ENCODE assay signal across 8 cellular contexts in genomic region chr11:130314749-130315285, GRCh38. TPM values are rescaled to one million over a fixed set of nuclear protein-coding genes. Genes with fewer than 3 reads are reported as not detected.
DNase-seq lines count a peak whose midpoint lies in the region; ATAC-seq, FAIRE-seq and TF ChIP-seq lines count a peak whose summit lies in the region.

A gene with protein sequence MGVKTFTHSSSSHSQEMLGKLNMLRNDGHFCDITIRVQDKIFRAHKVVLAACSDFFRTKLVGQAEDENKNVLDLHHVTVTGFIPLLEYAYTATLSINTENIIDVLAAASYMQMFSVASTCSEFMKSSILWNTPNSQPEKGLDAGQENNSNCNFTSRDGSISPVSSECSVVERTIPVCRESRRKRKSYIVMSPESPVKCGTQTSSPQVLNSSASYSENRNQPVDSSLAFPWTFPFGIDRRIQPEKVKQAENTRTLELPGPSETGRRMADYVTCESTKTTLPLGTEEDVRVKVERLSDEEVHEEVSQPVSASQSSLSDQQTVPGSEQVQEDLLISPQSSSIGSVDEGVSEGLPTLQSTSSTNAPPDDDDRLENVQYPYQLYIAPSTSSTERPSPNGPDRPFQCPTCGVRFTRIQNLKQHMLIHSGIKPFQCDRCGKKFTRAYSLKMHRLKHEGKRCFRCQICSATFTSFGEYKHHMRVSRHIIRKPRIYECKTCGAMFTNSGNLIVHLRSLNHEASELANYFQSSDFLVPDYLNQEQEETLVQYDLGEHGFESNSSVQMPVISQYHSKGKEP (minus strand): TSS chr11:130314917. CDS start chr11:130261873, 53,044 bp downstream.

- H3K4me1 ChIP-seq in astrocyte (ENCODE audit: insufficient read depth, low read length) (peaks cover 9% of the 10 kb centered on the region), aorta (ENCODE audit: control insufficient read depth in 1 of 2, insufficient read depth in 2 of 2, low read length in 2 of 2) (no peaks in the 10 kb centered on the region)

- H3K27me3 ChIP-seq in astrocyte (ENCODE audit: insufficient read depth, low read length) (peaks cover under 1% of the 10 kb centered on the region), aorta (ENCODE audit: control insufficient read depth in 1 of 2, insufficient read depth in 2 of 2, low read length in 1 of 2) (no peaks in the 10 kb centered on the region)

- peak within 1 kb of the TSS; percentile 99 for H2AFZ ChIP-seq in astrocyte (ENCODE audit: low read depth, low read length)

- 2% methylated on average over 36 to 43 of the region's 43 CpGs for WGBS in aorta, 2 donors

- ATAC-seq in HG02870 (IDR thresholded peaks at IDR 0.05; ENCODE audit: unreplicated experiment) (peak; percentile 54), aorta (ENCODE audit: low FRiP score) (peak; percentile 98)

- peaks cover 46% of the 10 kb centered on the region for H3K4me1 Mint-ChIP-seq in T-helper 2 cell treated with Interferon-gamma antibody and Interleukin-4, amounts not matched to agents 5 μg/mL and 100 μg/mL, for 36 hours (ENCODE audit: low read depth)
- peaks cover 19% of the 10 kb centered on the region for H3K4me1 Mint-ChIP-seq in astrocyte (ENCODE audit: low read depth, unreplicated experiment)

- no peaks in the 10 kb centered on the region for H3K36me3 ChIP-seq in astrocyte (ENCODE audit: insufficient read depth, low read length)
- no peaks in the 10 kb centered on the region for H3K36me3 ChIP-seq in aorta (ENCODE audit: control insufficient read depth in 1 of 2, insufficient read depth in 2 of 2, low read length in 1 of 2)

- no peak for TF ChIP-seq CTCF in astrocyte (IDR thresholded peaks at IDR 0.05; ENCODE audit: insufficient read depth, low read depth, low read length)

- DNase-seq in NCI-H187 treated with DMSO at 0.1 percent for 48 hours (lab: John Stamatoyannopoulos, UW) (peak; percentile 43), astrocyte (ENCODE audit: low read depth) (peak; percentile 68), hepatic stellate cell (ENCODE audit: low spot score) (peak; percentile 91), renal cortical epithelial cell (ENCODE audit: low read depth) (peak; percentile 64), aorta (peak; percentile 96 to 98)
- peak; percentile 84 for DNase-seq in T-helper 2 cell treated with Interferon-gamma antibody and Interleukin-4, amounts not matched to agents 5 μg/mL and 100 μg/mL, for 36 hours (ENCODE audit: low spot score)

- H3K9me3 Mint-ChIP-seq in T-helper 2 cell treated with Interferon-gamma antibody and Interleukin-4, amounts not matched to agents 5 μg/mL and 100 μg/mL, for 36 hours, result no peaks in the 10 kb centered on the region
- H3K9me3 Mint-ChIP-seq in astrocyte (ENCODE audit: unreplicated experiment), result no peaks in the 10 kb centered on the region

- FAIRE-seq in astrocyte (lab: Jason Lieb, UNC), result no peak

- peak; percentile 56 for TF ChIP-seq POLR2A in GM15510 (IDR thresholded peaks at IDR 0.05; ENCODE audit: borderline replicate concordance, extremely low read depth, insufficient read length)

- H3K4me3 ChIP-seq in astrocyte (ENCODE audit: insufficient read depth, low read depth, low read length) (peak within 1 kb of the TSS; percentile 82), aorta (ENCODE audit: low read length in 2 of 2) (peak within 1 kb of the TSS; percentile 64 to 89)

- H3K4me2 ChIP-seq in astrocyte (ENCODE audit: low read length), result peak within 1 kb of the TSS; percentile 90

- H3K4me3 Mint-ChIP-seq in T-helper 2 cell treated with Interferon-gamma antibody and Interleukin-4, amounts not matched to agents 5 μg/mL and 100 μg/mL, for 36 hours, result peak within 1 kb of the TSS; percentile 92
- peak within 1 kb of the TSS; percentile 93 for H3K4me3 Mint-ChIP-seq in astrocyte (ENCODE audit: unreplicated experiment)

- H3K27ac ChIP-seq in astrocyte (ENCODE audit: low read depth, low read length), result peak within 1 kb of the TSS; percentile 74
- H3K27ac ChIP-seq in aorta (ENCODE audit: low read depth in 1 of 2, low read length in 2 of 2), result peak within 1 kb of the TSS; percentile 52 to 83

- intact Hi-C loops in aorta (cut with DNase I), result loop anchor here (1.0 to 10.0 kb wide), 3 partner anchors 70 to 582 kb away; no protein-coding TSS in a partner anchor

- H3K27me3 Mint-ChIP-seq in T-helper 2 cell treated with Interferon-gamma antibody and Interleukin-4, amounts not matched to agents 5 μg/mL and 100 μg/mL, for 36 hours (ENCODE audit: low read depth), result no peaks in the 10 kb centered on the region
- H3K27me3 Mint-ChIP-seq in astrocyte (ENCODE audit: low read depth, unreplicated experiment), result no peaks in the 10 kb centered on the region

- H3K36me3 Mint-ChIP-seq in T-helper 2 cell treated with Interferon-gamma antibody and Interleukin-4, amounts not matched to agents 5 μg/mL and 100 μg/mL, for 36 hours (ENCODE audit: low read depth), result peaks cover 12% of the 10 kb centered on the region
- H3K36me3 Mint-ChIP-seq in astrocyte (ENCODE audit: low read depth, unreplicated experiment), result peaks cover 2% of the 10 kb centered on the region

- H4K20me1 ChIP-seq in astrocyte (ENCODE audit: insufficient read depth, low read length), result peaks cover 3% of the 10 kb centered on the region

- H3K27ac Mint-ChIP-seq in T-helper 2 cell treated with Interferon-gamma antibody and Interleukin-4, amounts not matched to agents 5 μg/mL and 100 μg/mL, for 36 hours, result peak within 1 kb of the TSS; percentile 96
- peak within 1 kb of the TSS; percentile 5 for H3K27ac Mint-ChIP-seq in astrocyte (ENCODE audit: unreplicated experiment)

- peak within 1 kb of the TSS; percentile 85 for H3K9ac ChIP-seq in astrocyte (ENCODE audit: low read length)

- H3K79me2 ChIP-seq in astrocyte (ENCODE audit: insufficient read depth, low read length), result peaks cover 27% of the 10 kb centered on the region

- no peaks in the 10 kb centered on the region for H3K9me3 ChIP-seq in astrocyte (ENCODE audit: insufficient read depth, low read depth, low read length)
- no peaks in the 10 kb centered on the region for H3K9me3 ChIP-seq in aorta (ENCODE audit: control insufficient read depth, low read length)

RNA-seq across cellular contexts. Expression of the gene that starts here (rescaled TPM):
- total RNA-seq in astrocyte (25.3 and 26.2 TPM in 2 replicates), renal cortical epithelial cell (29.3 and 94.3 TPM in 2 replicates), aorta (10 to 100 TPM; 37.8 to 50.2 TPM)
- 1 to 10 TPM; 8.3 to 8.6 TPM for polyA plus RNA-seq in aorta

Comparison
In these comparisons a context has a peak if more than half of its experiments do, and no peak if none do; other contexts are left out.
1. Peak in every context shown above with its lines: DNase-seq, ATAC-seq, H3K4me3 ChIP-seq and H3K27ac ChIP-seq.
2. DNase-seq: peak in every context shown above with its lines; median percentile 97 in aorta; 91 in hepatic stellate cell; 84 in T-helper 2 cell treated with Interferon-gamma antibody and Interleukin-4, amounts not matched to agents 5 μg/mL and 100 μg/mL, for 36 hours; 68 in astrocyte; 64 in renal cortical epithelial cell; 43 in NCI-H187 treated with DMSO at 0.1 percent for 48 hours.